In the genomic region with DNA sequence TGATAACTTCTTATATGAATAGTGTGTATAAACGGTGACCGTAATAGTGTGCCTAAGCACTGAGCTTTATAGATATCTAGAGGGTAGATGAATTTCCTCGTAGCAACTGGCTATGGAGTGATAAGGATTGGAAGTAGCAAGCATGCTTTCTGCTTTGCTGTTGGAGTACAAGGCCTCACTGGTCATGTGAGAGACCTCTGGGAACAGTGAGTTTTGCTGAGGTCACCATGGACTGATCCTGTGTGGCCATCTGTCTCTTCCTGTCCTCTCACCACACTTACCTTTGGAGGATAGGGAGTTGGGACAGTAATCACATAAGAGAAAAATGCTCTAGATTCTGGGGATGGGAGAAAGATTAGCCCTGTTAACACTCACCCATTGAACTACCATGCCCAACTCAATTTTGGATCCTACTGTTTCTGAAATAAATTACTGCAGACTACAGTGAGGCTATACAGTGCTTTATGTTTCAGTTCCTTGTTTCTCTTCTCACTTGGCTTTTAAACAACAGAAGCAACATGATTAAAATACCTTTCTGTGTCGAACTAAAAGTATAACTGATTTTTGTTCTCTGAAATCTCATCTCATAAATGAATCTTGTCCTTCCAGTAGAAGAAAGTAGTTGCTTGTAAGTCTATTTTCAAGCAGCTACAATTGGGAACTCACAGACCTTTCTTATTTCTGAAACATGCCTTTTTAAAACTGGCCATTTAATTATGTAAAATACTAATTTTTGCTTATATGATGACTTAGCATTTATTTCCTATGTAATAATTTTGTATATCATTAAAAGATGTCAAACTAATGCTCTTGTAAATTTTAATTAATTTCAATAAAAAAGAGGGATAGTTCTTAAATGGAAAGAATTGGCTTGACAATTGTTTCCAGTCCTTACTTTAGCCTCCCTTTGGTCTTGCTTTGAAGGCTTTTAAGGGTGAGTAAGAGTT, we compare ENCODE assay signal across 1 cellular context.
TF ChIP-seq lines count a peak whose summit lies in the region.

No MANE protein-coding gene starts in this region.

TF ChIP-seq in SK-N-SH, 30 proteins besides CTCF, POLR2A, EP300 and RAD21 (continued from another document):
- TF ChIP-seq, protein P1, sequence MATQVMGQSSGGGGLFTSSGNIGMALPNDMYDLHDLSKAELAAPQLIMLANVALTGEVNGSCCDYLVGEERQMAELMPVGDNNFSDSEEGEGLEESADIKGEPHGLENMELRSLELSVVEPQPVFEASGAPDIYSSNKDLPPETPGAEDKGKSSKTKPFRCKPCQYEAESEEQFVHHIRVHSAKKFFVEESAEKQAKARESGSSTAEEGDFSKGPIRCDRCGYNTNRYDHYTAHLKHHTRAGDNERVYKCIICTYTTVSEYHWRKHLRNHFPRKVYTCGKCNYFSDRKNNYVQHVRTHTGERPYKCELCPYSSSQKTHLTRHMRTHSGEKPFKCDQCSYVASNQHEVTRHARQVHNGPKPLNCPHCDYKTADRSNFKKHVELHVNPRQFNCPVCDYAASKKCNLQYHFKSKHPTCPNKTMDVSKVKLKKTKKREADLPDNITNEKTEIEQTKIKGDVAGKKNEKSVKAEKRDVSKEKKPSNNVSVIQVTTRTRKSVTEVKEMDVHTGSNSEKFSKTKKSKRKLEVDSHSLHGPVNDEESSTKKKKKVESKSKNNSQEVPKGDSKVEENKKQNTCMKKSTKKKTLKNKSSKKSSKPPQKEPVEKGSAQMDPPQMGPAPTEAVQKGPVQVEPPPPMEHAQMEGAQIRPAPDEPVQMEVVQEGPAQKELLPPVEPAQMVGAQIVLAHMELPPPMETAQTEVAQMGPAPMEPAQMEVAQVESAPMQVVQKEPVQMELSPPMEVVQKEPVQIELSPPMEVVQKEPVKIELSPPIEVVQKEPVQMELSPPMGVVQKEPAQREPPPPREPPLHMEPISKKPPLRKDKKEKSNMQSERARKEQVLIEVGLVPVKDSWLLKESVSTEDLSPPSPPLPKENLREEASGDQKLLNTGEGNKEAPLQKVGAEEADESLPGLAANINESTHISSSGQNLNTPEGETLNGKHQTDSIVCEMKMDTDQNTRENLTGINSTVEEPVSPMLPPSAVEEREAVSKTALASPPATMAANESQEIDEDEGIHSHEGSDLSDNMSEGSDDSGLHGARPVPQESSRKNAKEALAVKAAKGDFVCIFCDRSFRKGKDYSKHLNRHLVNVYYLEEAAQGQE (IDR thresholded peaks at IDR 0.05; ENCODE audit: low read depth, low read length) = no peak
- TF ChIP-seq MEF2A (IDR thresholded peaks at IDR 0.05; ENCODE audit: borderline replicate concordance, low read depth) (no peak), POLR2AphosphoS5 (IDR thresholded peaks at IDR 0.05; ENCODE audit: low read depth, low read length) (no peak), CHD2 (IDR thresholded peaks at IDR 0.05; ENCODE audit: low read length, partially characterized antibody) (no peak), JUND (IDR thresholded peaks at IDR 0.05) (no peak), SIN3A (IDR thresholded peaks at IDR 0.05; ENCODE audit: borderline replicate concordance, low read depth, low read length) (no peak), SMC3 (IDR thresholded peaks at IDR 0.05; ENCODE audit: low read depth, low read length) (no peak), FOXM1 (IDR thresholded peaks at IDR 0.05; ENCODE audit: low read depth) (no peak)
